Comparison of ENCODE assay signal across 1 cellular context in the genomic region with DNA sequence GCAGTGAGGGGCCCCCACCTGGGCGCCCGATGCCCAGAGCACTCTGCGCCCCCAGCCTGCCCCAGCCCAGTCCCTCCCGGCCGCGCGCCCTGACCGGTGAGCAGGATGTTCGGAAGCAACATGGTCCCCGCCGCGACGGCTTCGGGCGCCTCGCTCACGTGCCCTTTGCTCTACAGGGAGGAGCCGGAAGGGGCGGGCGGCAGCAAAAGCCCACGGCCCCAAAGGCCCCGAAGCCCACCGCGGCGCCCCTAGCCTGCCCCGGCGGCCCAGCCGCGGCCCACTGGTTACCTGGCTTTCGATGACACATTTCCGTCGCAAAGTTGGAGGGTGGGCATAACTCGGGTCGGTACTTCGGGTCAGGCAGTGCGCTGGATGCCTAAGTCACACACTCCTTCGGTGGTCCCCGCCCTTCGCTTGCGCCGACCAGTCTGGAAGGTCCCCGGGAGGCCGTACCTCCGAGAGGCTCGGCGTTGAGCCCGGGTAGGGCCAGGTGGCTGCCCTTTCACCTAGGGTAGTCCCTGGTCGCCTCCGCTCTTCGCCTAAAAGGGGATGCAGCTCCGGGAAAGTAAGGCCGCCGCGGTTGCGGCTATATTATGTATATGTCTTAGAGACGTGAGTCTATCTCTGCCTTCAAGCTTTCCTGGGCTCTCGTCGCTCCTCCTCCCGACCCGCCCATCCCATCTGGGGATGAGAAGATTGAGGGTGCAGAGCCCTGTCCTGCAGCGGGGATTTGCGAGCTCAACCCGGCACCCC.
TF ChIP-seq lines count a peak whose summit lies in the region.

Gene AK6 (minus strand): TSS at position 152 of the 753 bp plus-strand sequence. CDS start 30 bp downstream, at position 122.
Gene RAD17 (plus strand): TSS at position 450 of the 753 bp plus-strand sequence. CDS start 2,391 bp downstream, outside the sequence.
Gene TAF9 (minus strand): TSS at position 152 of the 753 bp plus-strand sequence. CDS start 3,783 bp downstream, outside the sequence.

TF ChIP-seq in SK-N-SH, 30 proteins besides CTCF, POLR2A, EP300 and RAD21 (continued from another document):
- no peak for TF ChIP-seq SMC3 (IDR thresholded peaks at IDR 0.05; ENCODE audit: low read depth, low read length)
- TF ChIP-seq, protein P1, sequence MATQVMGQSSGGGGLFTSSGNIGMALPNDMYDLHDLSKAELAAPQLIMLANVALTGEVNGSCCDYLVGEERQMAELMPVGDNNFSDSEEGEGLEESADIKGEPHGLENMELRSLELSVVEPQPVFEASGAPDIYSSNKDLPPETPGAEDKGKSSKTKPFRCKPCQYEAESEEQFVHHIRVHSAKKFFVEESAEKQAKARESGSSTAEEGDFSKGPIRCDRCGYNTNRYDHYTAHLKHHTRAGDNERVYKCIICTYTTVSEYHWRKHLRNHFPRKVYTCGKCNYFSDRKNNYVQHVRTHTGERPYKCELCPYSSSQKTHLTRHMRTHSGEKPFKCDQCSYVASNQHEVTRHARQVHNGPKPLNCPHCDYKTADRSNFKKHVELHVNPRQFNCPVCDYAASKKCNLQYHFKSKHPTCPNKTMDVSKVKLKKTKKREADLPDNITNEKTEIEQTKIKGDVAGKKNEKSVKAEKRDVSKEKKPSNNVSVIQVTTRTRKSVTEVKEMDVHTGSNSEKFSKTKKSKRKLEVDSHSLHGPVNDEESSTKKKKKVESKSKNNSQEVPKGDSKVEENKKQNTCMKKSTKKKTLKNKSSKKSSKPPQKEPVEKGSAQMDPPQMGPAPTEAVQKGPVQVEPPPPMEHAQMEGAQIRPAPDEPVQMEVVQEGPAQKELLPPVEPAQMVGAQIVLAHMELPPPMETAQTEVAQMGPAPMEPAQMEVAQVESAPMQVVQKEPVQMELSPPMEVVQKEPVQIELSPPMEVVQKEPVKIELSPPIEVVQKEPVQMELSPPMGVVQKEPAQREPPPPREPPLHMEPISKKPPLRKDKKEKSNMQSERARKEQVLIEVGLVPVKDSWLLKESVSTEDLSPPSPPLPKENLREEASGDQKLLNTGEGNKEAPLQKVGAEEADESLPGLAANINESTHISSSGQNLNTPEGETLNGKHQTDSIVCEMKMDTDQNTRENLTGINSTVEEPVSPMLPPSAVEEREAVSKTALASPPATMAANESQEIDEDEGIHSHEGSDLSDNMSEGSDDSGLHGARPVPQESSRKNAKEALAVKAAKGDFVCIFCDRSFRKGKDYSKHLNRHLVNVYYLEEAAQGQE (IDR thresholded peaks at IDR 0.05; ENCODE audit: low read depth, low read length): 0 out of 2 replicates have a peak, but pooled peaks have one; percentile 35
- no peak for TF ChIP-seq EZH2phosphoT487 (IDR thresholded peaks at IDR 0.05; ENCODE audit: borderline replicate concordance, low read depth)
- no peak for TF ChIP-seq MEF2A (IDR thresholded peaks at IDR 0.05; ENCODE audit: borderline replicate concordance, low read depth)
- no peak for TF ChIP-seq FOSL2 (IDR thresholded peaks at IDR 0.05; ENCODE audit: borderline replicate concordance, low read depth)
- peak; percentile 85 for TF ChIP-seq YY1 (IDR thresholded peaks at IDR 0.05; ENCODE audit: low read depth)
- no peak for TF ChIP-seq RFX5 (IDR thresholded peaks at IDR 0.05; ENCODE audit: low read length)
- TF ChIP-seq JUND (IDR thresholded peaks at IDR 0.05): no peak
- peak; percentile 55 for TF ChIP-seq USF2 (IDR thresholded peaks at IDR 0.05; ENCODE audit: borderline replicate concordance, low read depth, low read length)
- TF ChIP-seq TEAD4 (IDR thresholded peaks at IDR 0.05; ENCODE audit: borderline replicate concordance, insufficient read depth): no peak
- TF ChIP-seq TCF12 (IDR thresholded peaks at IDR 0.05): peak; percentile 16; the same call in 1 of the 2 replicates
- TF ChIP-seq TAF1 (IDR thresholded peaks at IDR 0.05; ENCODE audit: borderline replicate concordance, low read depth, low read length): peak; percentile 73; the same call in 1 of the 2 replicates
- TF ChIP-seq CHD2 (IDR thresholded peaks at IDR 0.05; ENCODE audit: low read length, partially characterized antibody): no peak
- peak; percentile 66 for TF ChIP-seq GABPA (IDR thresholded peaks at IDR 0.05; ENCODE audit: low read depth)
- TF ChIP-seq, protein P2, sequence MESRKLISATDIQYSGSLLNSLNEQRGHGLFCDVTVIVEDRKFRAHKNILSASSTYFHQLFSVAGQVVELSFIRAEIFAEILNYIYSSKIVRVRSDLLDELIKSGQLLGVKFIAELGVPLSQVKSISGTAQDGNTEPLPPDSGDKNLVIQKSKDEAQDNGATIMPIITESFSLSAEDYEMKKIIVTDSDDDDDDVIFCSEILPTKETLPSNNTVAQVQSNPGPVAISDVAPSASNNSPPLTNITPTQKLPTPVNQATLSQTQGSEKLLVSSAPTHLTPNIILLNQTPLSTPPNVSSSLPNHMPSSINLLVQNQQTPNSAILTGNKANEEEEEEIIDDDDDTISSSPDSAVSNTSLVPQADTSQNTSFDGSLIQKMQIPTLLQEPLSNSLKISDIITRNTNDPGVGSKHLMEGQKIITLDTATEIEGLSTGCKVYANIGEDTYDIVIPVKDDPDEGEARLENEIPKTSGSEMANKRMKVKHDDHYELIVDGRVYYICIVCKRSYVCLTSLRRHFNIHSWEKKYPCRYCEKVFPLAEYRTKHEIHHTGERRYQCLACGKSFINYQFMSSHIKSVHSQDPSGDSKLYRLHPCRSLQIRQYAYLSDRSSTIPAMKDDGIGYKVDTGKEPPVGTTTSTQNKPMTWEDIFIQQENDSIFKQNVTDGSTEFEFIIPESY (IDR thresholded peaks at IDR 0.05; ENCODE audit: borderline replicate concordance, low read depth): peak; percentile 36; the same call in 1 of the 2 replicates
- TF ChIP-seq, protein P3, sequence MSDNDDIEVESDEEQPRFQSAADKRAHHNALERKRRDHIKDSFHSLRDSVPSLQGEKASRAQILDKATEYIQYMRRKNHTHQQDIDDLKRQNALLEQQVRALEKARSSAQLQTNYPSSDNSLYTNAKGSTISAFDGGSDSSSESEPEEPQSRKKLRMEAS (IDR thresholded peaks at IDR 0.05; ENCODE audit: low read depth): peak; percentile 93
- TF ChIP-seq RCOR1 (IDR thresholded peaks at IDR 0.05; ENCODE audit: low read length): no peak
- TF ChIP-seq MXI1 (IDR thresholded peaks at IDR 0.05; ENCODE audit: low read depth, low read length): peak; percentile 79; the same call in 1 of the 2 replicates
